In genomic region chr22:47517062-47517461, GRCh38 we compare ENCODE assay signal across 33 cellular contexts.
"Had no signal": no experiment of that assay in that cellular context is flagged by ENCODE, and none has a peak within 500 bp of the region (broad histone marks: within the 10 kb centered on the region; RNA-seq: fewer than 3 reads in every experiment).

No MANE protein-coding gene starts in this region.

- H3K36me3 Mint-ChIP-seq: activated CD4-positive, alpha-beta memory T cell treated with anti-CD3 and anti-CD28 coated beads for 36 hours; activated naive CD4-positive, alpha-beta T cell treated with anti-CD3 and anti-CD28 coated beads, Interleukin-2, amount 10 ng/mL, durations not matched to agents 7 days and 5 days; activated naive CD4-positive, alpha-beta T cell treated with anti-CD3 and anti-CD28 coated beads, Interleukin-2, amount 50 U/mL, for 24 hours; activated naive CD8-positive, alpha-beta T cell treated with anti-CD3 and anti-CD28 coated beads, Interleukin-2, amount 10 ng/mL, durations not matched to agents 7 days and 5 days; brain had no signal

- H3K4me1 Mint-ChIP-seq: activated B cell treated with CpG ODN at 0.5 μM for 24 hours; activated CD4-positive, alpha-beta T cell treated with anti-CD3 and anti-CD28 coated beads, Interleukin-2, amount 10 ng/mL, durations not matched to agents 24 days and 14 days; activated naive CD4-positive, alpha-beta T cell treated with anti-CD3 and anti-CD28 coated beads, Interleukin-2, amount 10 ng/mL, durations not matched to agents 7 days and 5 days; activated naive CD4-positive, alpha-beta T cell treated with anti-CD3 and anti-CD28 coated beads, Interleukin-2, amount 50 U/mL, for 24 hours; activated naive CD8-positive, alpha-beta T cell treated with anti-CD3 and anti-CD28 coated beads, Interleukin-2, amount 10 ng/mL, durations not matched to agents 7 days and 5 days; activated naive CD8-positive, alpha-beta T cell treated with anti-CD3 and anti-CD28 coated beads, Interleukin-2, amount 50 U/mL, for 24 hours; activated T-helper 17 cell treated with anti-CD3 and anti-CD28 coated beads, Interleukin-2, amount 50 U/mL, for 72 hours; brain; central memory CD8-positive, alpha-beta T cell had no signal

- DNase-seq: activated B cell treated with CpG ODN at 0.5 μM for 24 hours; activated CD4-positive, alpha-beta memory T cell treated with anti-CD3 and anti-CD28 coated beads for 36 hours; activated CD4-positive, alpha-beta T cell treated with anti-CD3 and anti-CD28 coated beads for 4 hours; activated CD4-positive, alpha-beta T cell treated with anti-CD3 and anti-CD28 coated beads, Interleukin-2, amount 10 ng/mL, durations not matched to agents 24 days and 14 days; activated CD4-positive, alpha-beta T cell treated with anti-CD3 and anti-CD28 coated beads, Interleukin-2, amount 50 U/mL, for 1 hour; activated CD4-positive, alpha-beta T cell treated with anti-CD3 and anti-CD28 coated beads, Interleukin-2, amount 50 U/mL, for 4 hours; activated CD4-positive, CD25-positive, alpha-beta regulatory T cell treated with anti-CD3 and anti-CD28 coated beads, Interleukin-2, amount 50 U/mL, for 72 hours; activated CD8-positive, alpha-beta memory T cell treated with anti-CD3 and anti-CD28 coated beads, Interleukin-2, amount 50 U/mL, for 4 hours; activated CD8-positive, alpha-beta T cell treated with anti-CD3 and anti-CD28 coated beads for 36 hours; activated effector memory CD4-positive, alpha-beta T cell treated with anti-CD3 and anti-CD28 coated beads, Interleukin-2, amount 50 U/mL, for 16 hours; activated gamma-delta T cell treated with Interleukin-2 at 50 U/mL for 16 hours; activated naive CD4-positive, alpha-beta T cell; activated naive CD4-positive, alpha-beta T cell treated with anti-CD3 and anti-CD28 coated beads, Interleukin-2, amount 10 ng/mL, durations not matched to agents 7 days and 5 days; activated naive CD8-positive, alpha-beta T cell treated with anti-CD3 and anti-CD28 coated beads, Interleukin-2, amount 10 ng/mL, durations not matched to agents 7 days and 5 days; activated naive CD8-positive, alpha-beta T cell treated with anti-CD3 and anti-CD28 coated beads, Interleukin-2, amount 50 U/mL, for 24 hours; activated T-cell treated with anti-CD3 and anti-CD28 coated beads for 4 hours; activated T-cell treated with anti-CD3 and anti-CD28 coated beads, Interleukin-2, amount 50 U/mL, for 1 hour; activated T-cell treated with anti-CD3 and anti-CD28 coated beads, Interleukin-2, amount 50 U/mL, for 4 hours; activated T-cell treated with anti-CD3 and anti-CD28 coated beads, Interleukin-2, amount 50 U/mL, for 72 hours; amygdala; anterior cingulate cortex; caudate nucleus; cerebellar nuclear complex; T-helper 1 cell; T-helper 2 cell; T-helper 9 cell had no signal

- H3K27ac Mint-ChIP-seq: activated B cell treated with CpG ODN at 0.5 μM for 24 hours; activated CD4-positive, alpha-beta memory T cell treated with anti-CD3 and anti-CD28 coated beads for 36 hours; activated CD4-positive, alpha-beta T cell treated with anti-CD3 and anti-CD28 coated beads, Interleukin-2, amount 10 ng/mL, durations not matched to agents 24 days and 14 days; activated CD8-positive, alpha-beta T cell treated with anti-CD3 and anti-CD28 coated beads for 36 hours; activated naive CD4-positive, alpha-beta T cell treated with anti-CD3 and anti-CD28 coated beads, Interleukin-2, amount 10 ng/mL, durations not matched to agents 7 days and 5 days; activated naive CD4-positive, alpha-beta T cell treated with anti-CD3 and anti-CD28 coated beads, Interleukin-2, amount 50 U/mL, for 24 hours; activated naive CD8-positive, alpha-beta T cell treated with anti-CD3 and anti-CD28 coated beads, Interleukin-2, amount 10 ng/mL, durations not matched to agents 7 days and 5 days; activated naive CD8-positive, alpha-beta T cell treated with anti-CD3 and anti-CD28 coated beads, Interleukin-2, amount 50 U/mL, for 24 hours; activated T-cell treated with anti-CD3 and anti-CD28 coated beads, Interleukin-2, amount 50 U/mL, for 72 hours; activated T-helper 1 cell treated with anti-CD3 and anti-CD28 coated beads, Interleukin-12 subunit alpha, Interleukin-12 subunit beta, Interleukin-2, Interleukin-4 antibody, amounts not matched to agents 30 ng/mL and 10 ng/mL and 1 ng/mL, durations not matched to agents 14 hours and 24 hours and 36 hours; activated T-helper 17 cell treated with anti-CD3 and anti-CD28 coated beads, Interleukin-2, amount 50 U/mL, for 72 hours; brain; T-helper 1 cell treated with Interleukin-12 subunit alpha and Interleukin-12 subunit beta and Interleukin-4 antibody, amounts not matched to agents 30 μg/mL and 1 μg/mL, for 36 hours; T-helper 2 cell treated with Interferon-gamma antibody and Interleukin-4, amounts not matched to agents 5 μg/mL and 100 μg/mL, for 36 hours had no signal

- ATAC-seq: activated CD8-positive, alpha-beta T cell treated with anti-CD3 and anti-CD28 coated beads for 36 hours; activated naive CD8-positive, alpha-beta T cell treated with anti-CD3 and anti-CD28 coated beads, Interleukin-2, amount 50 U/mL, for 24 hours; activated T-cell treated with anti-CD3 and anti-CD28 coated beads, Interleukin-2, amount 50 U/mL, for 4 hours; activated T-cell treated with anti-CD3 and anti-CD28 coated beads, Interleukin-2, amount 50 U/mL, for 72 hours; activated T-helper 17 cell treated with anti-CD3 and anti-CD28 coated beads, Interleukin-2, amount 50 U/mL, for 72 hours had no signal

- H3K9me3 Mint-ChIP-seq: activated B cell treated with CpG ODN at 0.5 μM for 24 hours; activated CD4-positive, alpha-beta memory T cell treated with anti-CD3 and anti-CD28 coated beads for 36 hours; activated CD4-positive, alpha-beta T cell treated with anti-CD3 and anti-CD28 coated beads, Interleukin-2, amount 10 ng/mL, durations not matched to agents 24 days and 14 days; activated CD8-positive, alpha-beta T cell treated with anti-CD3 and anti-CD28 coated beads for 36 hours; activated naive CD4-positive, alpha-beta T cell treated with anti-CD3 and anti-CD28 coated beads, Interleukin-2, amount 10 ng/mL, durations not matched to agents 7 days and 5 days; activated naive CD4-positive, alpha-beta T cell treated with anti-CD3 and anti-CD28 coated beads, Interleukin-2, amount 50 U/mL, for 24 hours; activated naive CD8-positive, alpha-beta T cell treated with anti-CD3 and anti-CD28 coated beads, Interleukin-2, amount 10 ng/mL, durations not matched to agents 7 days and 5 days; activated naive CD8-positive, alpha-beta T cell treated with anti-CD3 and anti-CD28 coated beads, Interleukin-2, amount 50 U/mL, for 24 hours; activated T-cell treated with anti-CD3 and anti-CD28 coated beads, Interleukin-2, amount 50 U/mL, for 4 hours; activated T-cell treated with anti-CD3 and anti-CD28 coated beads, Interleukin-2, amount 50 U/mL, for 72 hours; activated T-helper 1 cell treated with anti-CD3 and anti-CD28 coated beads, Interleukin-12 subunit alpha, Interleukin-12 subunit beta, Interleukin-2, Interleukin-4 antibody, amounts not matched to agents 30 ng/mL and 10 ng/mL and 1 ng/mL, durations not matched to agents 14 hours and 24 hours and 36 hours; activated T-helper 17 cell treated with anti-CD3 and anti-CD28 coated beads, Interleukin-2, amount 50 U/mL, for 72 hours; central memory CD8-positive, alpha-beta T cell; T-helper 1 cell treated with Interleukin-12 subunit alpha and Interleukin-12 subunit beta and Interleukin-4 antibody, amounts not matched to agents 30 μg/mL and 1 μg/mL, for 36 hours; T-helper 2 cell treated with Interferon-gamma antibody and Interleukin-4, amounts not matched to agents 5 μg/mL and 100 μg/mL, for 36 hours had no signal

- H3K4me3 Mint-ChIP-seq: activated B cell treated with CpG ODN at 0.5 μM for 24 hours; activated CD4-positive, alpha-beta memory T cell treated with anti-CD3 and anti-CD28 coated beads for 36 hours; activated CD4-positive, alpha-beta T cell treated with anti-CD3 and anti-CD28 coated beads, Interleukin-2, amount 10 ng/mL, durations not matched to agents 24 days and 14 days; activated CD8-positive, alpha-beta T cell treated with anti-CD3 and anti-CD28 coated beads for 36 hours; activated naive CD4-positive, alpha-beta T cell treated with anti-CD3 and anti-CD28 coated beads, Interleukin-2, amount 10 ng/mL, durations not matched to agents 7 days and 5 days; activated naive CD4-positive, alpha-beta T cell treated with anti-CD3 and anti-CD28 coated beads, Interleukin-2, amount 50 U/mL, for 24 hours; activated naive CD8-positive, alpha-beta T cell treated with anti-CD3 and anti-CD28 coated beads, Interleukin-2, amount 10 ng/mL, durations not matched to agents 7 days and 5 days; activated naive CD8-positive, alpha-beta T cell treated with anti-CD3 and anti-CD28 coated beads, Interleukin-2, amount 50 U/mL, for 24 hours; activated T-cell treated with anti-CD3 and anti-CD28 coated beads, Interleukin-2, amount 50 U/mL, for 4 hours; activated T-cell treated with anti-CD3 and anti-CD28 coated beads, Interleukin-2, amount 50 U/mL, for 72 hours; activated T-helper 1 cell treated with anti-CD3 and anti-CD28 coated beads, Interleukin-12 subunit alpha, Interleukin-12 subunit beta, Interleukin-2, Interleukin-4 antibody, amounts not matched to agents 30 ng/mL and 10 ng/mL and 1 ng/mL, durations not matched to agents 14 hours and 24 hours and 36 hours; activated T-helper 17 cell treated with anti-CD3 and anti-CD28 coated beads, Interleukin-2, amount 50 U/mL, for 72 hours; brain; central memory CD8-positive, alpha-beta T cell; T-helper 1 cell treated with Interleukin-12 subunit alpha and Interleukin-12 subunit beta and Interleukin-4 antibody, amounts not matched to agents 30 μg/mL and 1 μg/mL, for 36 hours; T-helper 2 cell treated with Interferon-gamma antibody and Interleukin-4, amounts not matched to agents 5 μg/mL and 100 μg/mL, for 36 hours had no signal

- H3K27me3 Mint-ChIP-seq: activated CD4-positive, alpha-beta T cell treated with anti-CD3 and anti-CD28 coated beads, Interleukin-2, amount 10 ng/mL, durations not matched to agents 24 days and 14 days; activated naive CD4-positive, alpha-beta T cell treated with anti-CD3 and anti-CD28 coated beads, Interleukin-2, amount 10 ng/mL, durations not matched to agents 7 days and 5 days; brain had no signal
